ENCODE assay signal across 13 cellular contexts in genomic region chr1:116311756-116312691, GRCh38.
DNase-seq lines count a peak whose midpoint lies in the region; ATAC-seq, FAIRE-seq and TF ChIP-seq lines count a peak whose summit lies in the region.
"Had no signal": no experiment of that assay in that cellular context is flagged by ENCODE, and none has a peak within 500 bp of the region (broad histone marks: within the 10 kb centered on the region; RNA-seq: fewer than 3 reads in every experiment).

No MANE protein-coding gene starts in this region.

- no peaks in the 10 kb centered on the region for H3K27me3 Mint-ChIP-seq in T-cell
- H3K27me3 Mint-ChIP-seq: activated CD4-positive, alpha-beta T cell treated with anti-CD3 and anti-CD28 coated beads, Interleukin-2, amount 10 ng/mL, durations not matched to agents 24 days and 14 days; activated naive CD8-positive, alpha-beta T cell treated with anti-CD3 and anti-CD28 coated beads, Interleukin-2, amount 10 ng/mL, durations not matched to agents 7 days and 5 days had no signal

- no peaks in the 10 kb centered on the region for H3K9me3 ChIP-seq in esophagus (ENCODE audit: control insufficient read depth in 2 of 2, insufficient read depth in 1 of 2, low read depth in 1 of 2, low read length in 1 of 2)
- H3K9me3 ChIP-seq in pancreas, result no peaks in the 10 kb centered on the region

- 49 to 53% methylated on average over 15 of the region's 15 CpGs for WGBS in esophagus, 2 donors
- WGBS in pancreas, 2 donors, result 15 to 21% methylated on average over 15 of the region's 15 CpGs

- no peaks in the 10 kb centered on the region for H3K36me3 Mint-ChIP-seq in T-cell
- H3K36me3 Mint-ChIP-seq: activated naive CD8-positive, alpha-beta T cell treated with anti-CD3 and anti-CD28 coated beads, Interleukin-2, amount 10 ng/mL, durations not matched to agents 7 days and 5 days; CD8-positive, alpha-beta T cell; naive B cell had no signal

- peaks cover 34 to 56% (median 35%) of the 10 kb centered on the region in 3 donors for H3K4me1 Mint-ChIP-seq in T-cell
- H3K4me1 Mint-ChIP-seq: naive B cell had no signal

- ATAC-seq in pancreas, result peak; percentile 72 to 81 (median 76)
- no peak for ATAC-seq in HG03442 (IDR thresholded peaks at IDR 0.05; ENCODE audit: unreplicated experiment)
- no peak for ATAC-seq in T-cell (replicated peaks in 1 of 4)
- ATAC-seq: CD8-positive, alpha-beta T cell had no signal

- FAIRE-seq in pancreas (lab: Jason Lieb, UNC), result no peak
- FAIRE-seq: HTR-8/SVneo had no signal

- H3K27ac ChIP-seq in esophagus (ENCODE audit: low read depth in 2 of 2, low read length in 1 of 2), result peak overlapping the region; percentile 80 to 81
- peak overlapping the region; percentile 62 to 86 (median 70) for H3K27ac ChIP-seq in pancreas

- H3K27ac Mint-ChIP-seq in T-cell, result peak overlapping the region in 1 of 2 donors; percentile 29
- H3K27ac Mint-ChIP-seq: activated CD4-positive, alpha-beta T cell treated with anti-CD3 and anti-CD28 coated beads, Interleukin-2, amount 10 ng/mL, durations not matched to agents 24 days and 14 days; activated naive CD8-positive, alpha-beta T cell treated with anti-CD3 and anti-CD28 coated beads, Interleukin-2, amount 10 ng/mL, durations not matched to agents 7 days and 5 days; CD8-positive, alpha-beta T cell; naive B cell had no signal

- H3K4me3 Mint-ChIP-seq in T-cell, result no peak overlapping the region
- H3K4me3 Mint-ChIP-seq: activated CD4-positive, alpha-beta T cell treated with anti-CD3 and anti-CD28 coated beads, Interleukin-2, amount 10 ng/mL, durations not matched to agents 24 days and 14 days; activated naive CD8-positive, alpha-beta T cell treated with anti-CD3 and anti-CD28 coated beads, Interleukin-2, amount 10 ng/mL, durations not matched to agents 7 days and 5 days; CD8-positive, alpha-beta T cell; naive B cell had no signal

- no peaks in the 10 kb centered on the region for H3K9me3 Mint-ChIP-seq in T-cell
- H3K9me3 Mint-ChIP-seq: activated CD4-positive, alpha-beta T cell treated with anti-CD3 and anti-CD28 coated beads, Interleukin-2, amount 10 ng/mL, durations not matched to agents 24 days and 14 days; activated naive CD8-positive, alpha-beta T cell treated with anti-CD3 and anti-CD28 coated beads, Interleukin-2, amount 10 ng/mL, durations not matched to agents 7 days and 5 days; CD8-positive, alpha-beta T cell; naive B cell had no signal

- no peak overlapping the region for H3K4me3 ChIP-seq in esophagus (ENCODE audit: low read depth in 1 of 2, low read length in 2 of 2)
- H3K4me3 ChIP-seq in pancreas, result no peak overlapping the region

- no peak for TF ChIP-seq CTCF in pancreas (IDR thresholded peaks at IDR 0.05)

- CTCF ChIA-PET in T-cell (lab: Charles Lee), result interaction anchor here in 1 of 2 donors (0.5 kb wide), 1 partner anchor 178 kb away, joined by 3 read pairs; no protein-coding TSS in a partner anchor

- peaks cover 2 to 13% of the 10 kb centered on the region in 2 donors for H3K4me1 ChIP-seq in esophagus (ENCODE audit: control insufficient read depth in 2 of 2, insufficient read depth in 2 of 2, low read length in 1 of 2)
- H3K4me1 ChIP-seq in pancreas, result peaks cover 48 to 74% (median 61%) of the 10 kb centered on the region in 3 donors

- DNase-seq in DMS53 treated with DMSO at 0.1 percent for 48 hours (lab: John Stamatoyannopoulos, UW; ENCODE audit: unreplicated experiment) (peak; percentile 19), NCI-H2171 treated with DMSO at 0.1 percent for 48 hours (lab: John Stamatoyannopoulos, UW) (peak; percentile 64), pancreas (peak in 5 of 6 donors; percentile 55 to 67 (median 60)), NCI-H226 (no peak), T-cell (no peak)
- no peak for DNase-seq in activated CD4-positive, CD25-positive, alpha-beta regulatory T cell (lab: John Stamatoyannopoulos, UW)
- DNase-seq: activated CD4-positive, alpha-beta T cell treated with anti-CD3 and anti-CD28 coated beads, Interleukin-2, amount 10 ng/mL, durations not matched to agents 24 days and 14 days; activated naive CD8-positive, alpha-beta T cell treated with anti-CD3 and anti-CD28 coated beads, Interleukin-2, amount 10 ng/mL, durations not matched to agents 7 days and 5 days; CD8-positive, alpha-beta T cell; naive B cell had no signal

- H3K27me3 ChIP-seq in esophagus (ENCODE audit: control insufficient read depth in 1 of 2, insufficient read depth in 2 of 2, low read length in 2 of 2) (no peaks in the 10 kb centered on the region), pancreas (no peaks in the 10 kb centered on the region)

- POLR2A ChIA-PET in T-cell (lab: Charles Lee), result interaction anchor here in 1 of 2 donors (0.5 to 0.6 kb wide), 3 partner anchors 10 to 176 kb away, joined by 3 to 4 read pairs (median 3); no protein-coding TSS in a partner anchor

- H3K36me3 ChIP-seq in esophagus (ENCODE audit: control insufficient read depth in 2 of 2, insufficient read depth in 2 of 2, low read length in 1 of 2) (no peaks in the 10 kb centered on the region), pancreas (no peaks in the 10 kb centered on the region)

- intact Hi-C loops in pancreas (cut with DNase I), result loop anchor here in 1 of 3 donors (10.0 kb wide), 1 partner anchor 63 kb away; the partner anchor contains the start of gene ATP1A1

Comparison
In these comparisons a context has a peak if more than half of its experiments do, and no peak if none do; other contexts are left out.
1. DNase-seq: peak in DMS53 treated with DMSO at 0.1 percent for 48 hours (single experiment), NCI-H2171 treated with DMSO at 0.1 percent for 48 hours (single experiment) and pancreas (5 of 6); none in NCI-H226 (single experiment), activated CD4-positive, CD25-positive, alpha-beta regulatory T cell (0 of 4) and T-cell (0 of 34).
2. ATAC-seq: peak in pancreas (4 of 4); none in HG03442 (single experiment) and T-cell (0 of 4).